In genomic region chr20:62825994-62826645, GRCh38 we compare ENCODE assay signal across 1 cellular context.
TF ChIP-seq lines count a peak whose summit lies in the region.

No MANE protein-coding gene starts in this region.

TF ChIP-seq in HepG2, 621 proteins besides CTCF, POLR2A, EP300 and RAD21:
- TF ChIP-seq RBFOX2 (IDR thresholded peaks at IDR 0.05; ENCODE audit: low read depth, low read length) (peak; percentile 75), MED13 (CRISPR knock-in tag; IDR thresholded peaks at IDR 0.05) (0 out of 2 replicates have a peak, but pooled peaks have one; percentile 24), TARDBP (CRISPR knock-in tag; IDR thresholded peaks at IDR 0.05) (no peak), ZBTB33 (CRISPR knock-in tag; IDR thresholded peaks at IDR 0.05) (peak; percentile 46; the same call in 1 of the 2 replicates), TAF15 (IDR thresholded peaks at IDR 0.05; ENCODE audit: low read depth, low read length, poor library complexity, severe bottlenecking) (peak; percentile 21), RFX3 (CRISPR knock-in tag; IDR thresholded peaks at IDR 0.05) (no peak), ZNF350 (CRISPR knock-in tag; IDR thresholded peaks at IDR 0.05; ENCODE audit: borderline replicate concordance, low read depth) (0 out of 2 replicates have a peak, but pooled peaks have one; percentile 16), AGO2 (optimal IDR thresholded peaks at IDR 0.05; ENCODE audit: low read depth, low read length) (peak; percentile 70), RBM39 (IDR thresholded peaks at IDR 0.05; ENCODE audit: low read depth, low read length, poor library complexity, severe bottlenecking) (peak; percentile 18), POLR2G (IDR thresholded peaks at IDR 0.05; ENCODE audit: low read depth, low read length) (peak; percentile 42; the same call in 1 of the 2 replicates)
- TF ChIP-seq, protein P1, sequence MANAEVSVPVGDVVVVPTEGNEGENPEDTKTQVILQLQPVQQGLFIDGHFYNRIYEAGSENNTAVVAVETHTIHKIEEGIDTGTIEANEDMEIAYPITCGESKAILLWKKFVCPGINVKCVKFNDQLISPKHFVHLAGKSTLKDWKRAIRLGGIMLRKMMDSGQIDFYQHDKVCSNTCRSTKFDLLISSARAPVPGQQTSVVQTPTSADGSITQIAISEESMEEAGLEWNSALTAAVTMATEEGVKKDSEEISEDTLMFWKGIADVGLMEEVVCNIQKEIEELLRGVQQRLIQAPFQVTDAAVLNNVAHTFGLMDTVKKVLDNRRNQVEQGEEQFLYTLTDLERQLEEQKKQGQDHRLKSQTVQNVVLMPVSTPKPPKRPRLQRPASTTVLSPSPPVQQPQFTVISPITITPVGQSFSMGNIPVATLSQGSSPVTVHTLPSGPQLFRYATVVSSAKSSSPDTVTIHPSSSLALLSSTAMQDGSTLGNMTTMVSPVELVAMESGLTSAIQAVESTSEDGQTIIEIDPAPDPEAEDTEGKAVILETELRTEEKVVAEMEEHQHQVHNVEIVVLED (CRISPR knock-in tag; IDR thresholded peaks at IDR 0.05; ENCODE audit: borderline replicate concordance): no peak
TF ChIP-seq in HepG2: peak in this region for 8.
